9 cellular contexts compared by ENCODE assay signal in genomic region chr20:62953839-62954703, GRCh38. TPM values are rescaled to one million over a fixed set of nuclear protein-coding genes. Genes with fewer than 3 reads are reported as not detected.
A peak's percentile ranks its signal among the peaks of the same experiment; 100 is the strongest.
DNase-seq lines count a peak whose midpoint lies in the region; ATAC-seq and TF ChIP-seq lines count a peak whose summit lies in the region.
"Had no signal": no experiment of that assay in that cellular context is flagged by ENCODE, and none has a peak within 500 bp of the region (broad histone marks: within the 10 kb centered on the region; RNA-seq: fewer than 3 reads in every experiment).

No MANE protein-coding gene starts in this region.

- peak overlapping the region; percentile 63 for H3K27ac ChIP-seq in CD8-positive, alpha-beta memory T cell (ENCODE audit: low read depth, low read length)
- no peak overlapping the region for H3K27ac ChIP-seq in RWPE2 (ENCODE audit: poor library complexity, severe bottlenecking)
- no peak overlapping the region for H3K27ac ChIP-seq in PC-3 (ENCODE audit: low read length)

- H3K27me3 Mint-ChIP-seq in CD8-positive, alpha-beta memory T cell = no peaks in the 10 kb centered on the region
- H3K27me3 Mint-ChIP-seq in activated naive CD4-positive, alpha-beta T cell treated with anti-CD3 and anti-CD28 coated beads, Interleukin-2, amount 10 ng/mL, durations not matched to agents 7 days and 5 days = peaks cover 4% of the 10 kb centered on the region
- no peaks in the 10 kb centered on the region for H3K27me3 Mint-ChIP-seq in progenitor cell of endocrine pancreas

- no peak overlapping the region for H3K9ac ChIP-seq in PC-3 (ENCODE audit: low read length)

- BruUV-seq in PC-3 (replicated peaks; lab: Mats Ljungman, UMichigan) = no TSS peak

- peaks cover 37% of the 10 kb centered on the region for H3K4me1 ChIP-seq in CD8-positive, alpha-beta memory T cell (ENCODE audit: insufficient read depth, low read length)
- H3K4me1 ChIP-seq in RWPE2 (ENCODE audit: insufficient read depth, poor library complexity, severe bottlenecking) (no peaks in the 10 kb centered on the region), PC-3 (ENCODE audit: insufficient read depth, low read length) (no peaks in the 10 kb centered on the region; the same call in 1 of the 2 replicates)

- peak overlapping the region; percentile 79 to 92 (median 82) for H3K4me3 Mint-ChIP-seq in CD8-positive, alpha-beta memory T cell
- H3K4me3 Mint-ChIP-seq in activated naive CD4-positive, alpha-beta T cell treated with anti-CD3 and anti-CD28 coated beads, Interleukin-2, amount 10 ng/mL, durations not matched to agents 7 days and 5 days = peak overlapping the region; percentile 80
- H3K4me3 Mint-ChIP-seq in progenitor cell of endocrine pancreas (ENCODE audit: low read depth) = peak overlapping the region; percentile 29

- no peaks in the 10 kb centered on the region for H3K27me3 ChIP-seq in CD8-positive, alpha-beta memory T cell (ENCODE audit: insufficient read depth, low read length, poor library complexity, severe bottlenecking)
- H3K27me3 ChIP-seq in RWPE2 (ENCODE audit: insufficient read depth, poor library complexity, severe bottlenecking) (no peaks in the 10 kb centered on the region), PC-3 (ENCODE audit: low read length) (no peaks in the 10 kb centered on the region)

- intact Hi-C loops in cardiac septum (cut with DNase I) (no loop called here), PC-3 (cut with micrococcal nuclease) (no loop called here)

- POLR2A ChIA-PET in CD8-positive, alpha-beta memory T cell (lab: Charles Lee) = interaction anchor here (0.7 to 3.1 kb wide), 8 partner anchors 10 to 149 kb away, joined by 3 to 27 read pairs (median 4); partner anchors contain the start of gene GID8
- POLR2A ChIA-PET in PC-3 (lab: Charles Lee; ENCODE audit: unreplicated experiment) = interaction anchor here (0.5 kb wide), 1 partner anchor 50 kb away, joined by 3 read pairs; no protein-coding TSS in a partner anchor

- no peak for TF ChIP-seq CTCF in RWPE2 (IDR thresholded peaks at IDR 0.05; ENCODE audit: poor library complexity, severe bottlenecking)
- TF ChIP-seq CTCF in progenitor cell of endocrine pancreas (IDR thresholded peaks at IDR 0.05; ENCODE audit: unreplicated experiment) = no peak
- TF ChIP-seq CTCF in PC-3 (conservative IDR thresholded peaks at IDR 0.05; ENCODE audit: low read depth, low read length) = no peak

- no peak overlapping the region for H3K4me2 ChIP-seq in PC-3 (ENCODE audit: low read length)

- CTCF ChIA-PET in CD8-positive, alpha-beta memory T cell (lab: Charles Lee) = interaction anchor here (0.8 to 2.7 kb wide), 13 partner anchors 16 to 82 kb away, joined by 3 to 15 read pairs (median 6); partner anchors contain the start of genes DIDO1 and GID8
- CTCF ChIA-PET in activated naive CD4-positive, alpha-beta T cell treated with anti-CD3 and anti-CD28 coated beads, Interleukin-2, amount 10 ng/mL, durations not matched to agents 7 days and 5 days (lab: Charles Lee) = interaction anchor here (0.6 to 1.9 kb wide), 7 partner anchors 13 to 54 kb away, joined by 3 to 10 read pairs (median 3); no protein-coding TSS in a partner anchor
- CTCF ChIA-PET in PC-3 (lab: Charles Lee) = no interaction called here

- no peaks in the 10 kb centered on the region for H4K20me1 ChIP-seq in PC-3 (ENCODE audit: low read length)

- H3K9me3 Mint-ChIP-seq in CD8-positive, alpha-beta memory T cell = no peaks in the 10 kb centered on the region
- H3K9me3 Mint-ChIP-seq in activated naive CD4-positive, alpha-beta T cell treated with anti-CD3 and anti-CD28 coated beads, Interleukin-2, amount 10 ng/mL, durations not matched to agents 7 days and 5 days = peaks cover 3% of the 10 kb centered on the region
- H3K9me3 Mint-ChIP-seq in progenitor cell of endocrine pancreas (ENCODE audit: low read depth) = no peaks in the 10 kb centered on the region

- H3K4me1 Mint-ChIP-seq in CD8-positive, alpha-beta memory T cell = peaks cover 21 to 34% (median 29%) of the 10 kb centered on the region in 3 donors
- H3K4me1 Mint-ChIP-seq in activated naive CD4-positive, alpha-beta T cell treated with anti-CD3 and anti-CD28 coated beads, Interleukin-2, amount 10 ng/mL, durations not matched to agents 7 days and 5 days = peaks cover 43% of the 10 kb centered on the region
- peaks cover 16% of the 10 kb centered on the region for H3K4me1 Mint-ChIP-seq in progenitor cell of endocrine pancreas (ENCODE audit: low read depth)

- H3K36me3 ChIP-seq in CD8-positive, alpha-beta memory T cell (ENCODE audit: insufficient read depth, low read length) = no peaks in the 10 kb centered on the region
- H3K36me3 ChIP-seq in RWPE2 (ENCODE audit: low read depth) (peaks cover 8% of the 10 kb centered on the region), PC-3 (ENCODE audit: low read depth, low read length) (peaks cover 1% of the 10 kb centered on the region; the same call in 1 of the 2 replicates)

- no peaks in the 10 kb centered on the region for H3K9me3 ChIP-seq in CD8-positive, alpha-beta memory T cell (ENCODE audit: low read length)
- H3K9me3 ChIP-seq in RWPE2 (ENCODE audit: severe bottlenecking) (no peaks in the 10 kb centered on the region), PC-3 (ENCODE audit: low read length) (no peaks in the 10 kb centered on the region)

- ATAC-seq in GM19455 (IDR thresholded peaks at IDR 0.05; ENCODE audit: unreplicated experiment) (peak; percentile 64), HG03558 (IDR thresholded peaks at IDR 0.05; ENCODE audit: extremely low read depth, unreplicated experiment) (peak; percentile 33), RWPE2 (ENCODE audit: low read depth) (no peak), PC-3 (no peak)

- H3K79me2 ChIP-seq in PC-3 (ENCODE audit: low read length) = no peaks in the 10 kb centered on the region

- H3F3A ChIP-seq in PC-3 (ENCODE audit: low read length, unreplicated experiment) = no peaks in the 10 kb centered on the region

- peaks cover 0 to 18% (median 0%) of the 10 kb centered on the region in 3 donors for H3K36me3 Mint-ChIP-seq in CD8-positive, alpha-beta memory T cell
- H3K36me3 Mint-ChIP-seq in activated naive CD4-positive, alpha-beta T cell treated with anti-CD3 and anti-CD28 coated beads, Interleukin-2, amount 10 ng/mL, durations not matched to agents 7 days and 5 days = peaks cover 27% of the 10 kb centered on the region
- H3K36me3 Mint-ChIP-seq in progenitor cell of endocrine pancreas (ENCODE audit: insufficient read depth) = peaks cover 6% of the 10 kb centered on the region

- H2AFZ ChIP-seq in PC-3 (ENCODE audit: low read length) = no peak overlapping the region

- H3K4me3 ChIP-seq in CD8-positive, alpha-beta memory T cell (ENCODE audit: low read length) = peak overlapping the region; percentile 52
- H3K4me3 ChIP-seq in RWPE2 (ENCODE audit: severe bottlenecking) = no peak overlapping the region
- no peak overlapping the region for H3K4me3 ChIP-seq in PC-3 (ENCODE audit: low read length)

- peak; percentile 62 to 85 (median 83) for DNase-seq in CD8-positive, alpha-beta memory T cell
- DNase-seq in RWPE2 (ENCODE audit: low spot score) (peak; percentile 78), cardiac septum (ENCODE audit: low spot score) (peak; percentile 83), progenitor cell of endocrine pancreas (ENCODE audit: low spot score, unreplicated experiment) (peak; percentile 49), PC-3 (no peak)
- DNase-seq in activated naive CD4-positive, alpha-beta T cell treated with anti-CD3 and anti-CD28 coated beads, Interleukin-2, amount 10 ng/mL, durations not matched to agents 7 days and 5 days = peak; percentile 93

- peak overlapping the region; percentile 88 to 98 (median 95) for H3K27ac Mint-ChIP-seq in CD8-positive, alpha-beta memory T cell
- H3K27ac Mint-ChIP-seq in activated naive CD4-positive, alpha-beta T cell treated with anti-CD3 and anti-CD28 coated beads, Interleukin-2, amount 10 ng/mL, durations not matched to agents 7 days and 5 days = peak overlapping the region; percentile 97
- H3K27ac Mint-ChIP-seq in progenitor cell of endocrine pancreas = peak overlapping the region; percentile 92

- H3K9me2 ChIP-seq in PC-3 (replicated peaks; ENCODE audit: low read length) = no peaks in the 10 kb centered on the region

RNA-seq across cellular contexts. Expression of gene SLC17A9, which starts 1.6 kb away (rescaled TPM):
- 10 to 100 TPM; 26.4 to 26.8 TPM for total RNA-seq in CD8-positive, alpha-beta memory T cell
- polyA plus RNA-seq in CD8-positive, alpha-beta memory T cell = 1.0 TPM
- total RNA-seq in cardiac septum (1.7 TPM), progenitor cell of endocrine pancreas (8.0 and 8.3 TPM in 2 replicates), PC-3 (2014; rRNA removed) (not detected in 2 replicates)
- total RNA-seq: SK-MEL-5 had no signal

RNA-seq across cellular contexts. Expression of gene GID8, which starts 16.1 kb away (rescaled TPM):
- 10 to 100 TPM; 44.9 to 45.5 TPM for total RNA-seq in CD8-positive, alpha-beta memory T cell
- polyA plus RNA-seq in CD8-positive, alpha-beta memory T cell = 19.0 TPM
- total RNA-seq in cardiac septum = 16.4 TPM
- 66.7 and 71.6 TPM in 2 replicates for total RNA-seq in progenitor cell of endocrine pancreas
- 37.2 and 47.5 TPM in 2 replicates for total RNA-seq in PC-3 (2014; rRNA removed)

RNA-seq across cellular contexts. Expression of gene DIDO1, which starts 27.8 kb away (rescaled TPM):
- total RNA-seq in CD8-positive, alpha-beta memory T cell = 10 to 100 TPM; 55.3 to 57.3 TPM
- polyA plus RNA-seq in CD8-positive, alpha-beta memory T cell = 39.0 TPM
- total RNA-seq in cardiac septum (38.9 TPM), progenitor cell of endocrine pancreas (68.2 and 71.2 TPM in 2 replicates), PC-3 (2014; rRNA removed) (33.2 and 40.4 TPM in 2 replicates)

RNA-seq across cellular contexts. Expression of gene BHLHE23, which starts 52.7 kb away (rescaled TPM):
- total RNA-seq in CD8-positive, alpha-beta memory T cell = not detected
- not detected for polyA plus RNA-seq in CD8-positive, alpha-beta memory T cell
- not detected for total RNA-seq in cardiac septum
- not detected in 2 replicates for total RNA-seq in progenitor cell of endocrine pancreas
- total RNA-seq in PC-3 (2014; rRNA removed) = not detected in 2 replicates
- total RNA-seq: SK-MEL-5 had no signal

Comparison
In these comparisons a context has a peak if more than half of its experiments do, and no peak if none do; other contexts are left out.
1. H3K4me3 Mint-ChIP-seq: peak in every context shown above with its lines; median percentile 82 in CD8-positive, alpha-beta memory T cell; 80 in activated naive CD4-positive, alpha-beta T cell treated with anti-CD3 and anti-CD28 coated beads, Interleukin-2, amount 10 ng/mL, durations not matched to agents 7 days and 5 days; 29 in progenitor cell of endocrine pancreas.
2. ATAC-seq: peak in GM19455 (single experiment) and HG03558 (single experiment); none in RWPE2 (single experiment) and PC-3 (single experiment).
3. Peak in every context shown above with its lines, with median percentiles within 50 percentile points of each other: H3K27ac Mint-ChIP-seq.